Comparison of ENCODE assay signal across 23 cellular contexts in the genomic region with DNA sequence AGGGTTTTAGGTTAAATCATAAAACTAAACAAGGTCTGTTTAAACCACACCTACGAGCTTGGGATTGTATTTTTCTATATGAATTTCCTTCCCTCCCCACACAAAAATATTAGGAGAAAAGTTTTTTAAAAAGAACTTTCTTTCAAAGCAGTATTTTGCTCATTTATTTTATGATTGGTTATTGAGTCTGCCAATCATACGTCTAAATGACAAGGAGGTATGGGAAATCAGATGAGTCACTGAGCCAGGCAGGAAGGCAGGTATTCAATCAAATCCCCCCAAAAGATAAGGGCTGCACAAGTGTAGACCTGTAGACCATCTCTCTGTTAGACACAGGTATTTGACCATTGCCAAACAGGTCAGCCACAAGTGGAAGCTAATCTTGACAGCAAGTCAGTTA.
"Had no signal": no experiment of that assay in that cellular context is flagged by ENCODE, and none has a peak within 500 bp of the region (broad histone marks: within the 10 kb centered on the region; RNA-seq: fewer than 3 reads in every experiment).

No MANE protein-coding gene starts in this region.

- H3K4me1 Mint-ChIP-seq: activated naive CD4-positive, alpha-beta T cell treated with anti-CD3 and anti-CD28 coated beads, Interleukin-2, amount 10 ng/mL, durations not matched to agents 7 days and 5 days had no signal

- H3K9me3 ChIP-seq: colonic mucosa, gastrocnemius medialis, heart left ventricle, sigmoid colon, testis had no signal

- H3K4me3 ChIP-seq: colonic mucosa, gastrocnemius medialis, spleen, testis had no signal

- H3K27me3 Mint-ChIP-seq: brain; stimulated activated memory B cell treated with anti-CD40 and anti-IgM and Interleukin-4, amounts not matched to agents 10 μg/mL and 1 μg/mL and 100 μg/mL, for 72 hours had no signal

- H3K9me3 Mint-ChIP-seq: activated naive CD4-positive, alpha-beta T cell treated with anti-CD3 and anti-CD28 coated beads, Interleukin-2, amount 10 ng/mL, durations not matched to agents 7 days and 5 days; activated naive CD8-positive, alpha-beta T cell treated with anti-CD3 and anti-CD28 coated beads, Interleukin-2, amount 50 U/mL, for 24 hours; brain; central memory CD8-positive, alpha-beta T cell; memory B cell; naive thymus-derived CD4-positive, alpha-beta T cell had no signal

- H3K4me1 ChIP-seq: colonic mucosa, gastrocnemius medialis, parathyroid adenoma had no signal

- H3K27ac ChIP-seq: colonic mucosa, gastrocnemius medialis, heart left ventricle, parathyroid adenoma, spleen, testis had no signal

- H3K27me3 ChIP-seq: colonic mucosa, gastrocnemius medialis, heart left ventricle, sigmoid colon, spleen, testis had no signal

- H3K27ac Mint-ChIP-seq: activated naive CD4-positive, alpha-beta T cell treated with anti-CD3 and anti-CD28 coated beads, Interleukin-2, amount 10 ng/mL, durations not matched to agents 7 days and 5 days; activated naive CD8-positive, alpha-beta T cell treated with anti-CD3 and anti-CD28 coated beads, Interleukin-2, amount 50 U/mL, for 24 hours; memory B cell; naive thymus-derived CD4-positive, alpha-beta T cell; stimulated activated memory B cell treated with anti-CD40 and anti-IgM and Interleukin-4, amounts not matched to agents 10 μg/mL and 1 μg/mL and 100 μg/mL, for 72 hours had no signal

- DNase-seq: activated CD4-positive, alpha-beta T cell treated with anti-CD3 and anti-CD28 coated beads for 1 hour; activated CD8-positive, alpha-beta memory T cell treated with anti-CD3 and anti-CD28 coated beads for 24 hours; activated CD8-positive, alpha-beta memory T cell treated with anti-CD3 and anti-CD28 coated beads, Interleukin-2, amount 50 U/mL, for 48 hours; activated effector memory CD4-positive, alpha-beta T cell treated with Interleukin-2 at 50 U/mL for 16 hours; activated naive CD4-positive, alpha-beta T cell treated with anti-CD3 and anti-CD28 coated beads, Interleukin-2, amount 10 ng/mL, durations not matched to agents 7 days and 5 days; activated naive CD8-positive, alpha-beta T cell treated with anti-CD3 and anti-CD28 coated beads, Interleukin-2, amount 50 U/mL, for 24 hours; activated T-cell treated with anti-CD3 and anti-CD28 coated beads, Interleukin-2, amount 50 U/mL, for 48 hours; anterior cingulate cortex; colonic mucosa; gastrocnemius medialis; heart left ventricle; naive thymus-derived CD4-positive, alpha-beta T cell; sigmoid colon; spleen; stimulated activated CD4-positive, alpha-beta T cell treated with anti-CD3 and anti-CD28 coated beads, Interleukin-4, amount 100 ng/mL, for 4 hours; T-helper 2 cell; testis had no signal

- H3K36me3 ChIP-seq: colonic mucosa, gastrocnemius medialis, heart left ventricle, sigmoid colon, spleen had no signal

- H3K36me3 Mint-ChIP-seq: activated naive CD4-positive, alpha-beta T cell treated with anti-CD3 and anti-CD28 coated beads, Interleukin-2, amount 10 ng/mL, durations not matched to agents 7 days and 5 days; brain; memory B cell; naive thymus-derived CD4-positive, alpha-beta T cell; stimulated activated memory B cell treated with anti-CD40 and anti-IgM and Interleukin-4, amounts not matched to agents 10 μg/mL and 1 μg/mL and 100 μg/mL, for 72 hours had no signal

- ATAC-seq: activated naive CD8-positive, alpha-beta T cell treated with anti-CD3 and anti-CD28 coated beads, Interleukin-2, amount 50 U/mL, for 24 hours; esophagus mucosa; gastrocnemius medialis; naive thymus-derived CD4-positive, alpha-beta T cell had no signal

- H3K4me3 Mint-ChIP-seq: activated naive CD4-positive, alpha-beta T cell treated with anti-CD3 and anti-CD28 coated beads, Interleukin-2, amount 10 ng/mL, durations not matched to agents 7 days and 5 days; activated naive CD8-positive, alpha-beta T cell treated with anti-CD3 and anti-CD28 coated beads, Interleukin-2, amount 50 U/mL, for 24 hours; central memory CD8-positive, alpha-beta T cell; naive thymus-derived CD4-positive, alpha-beta T cell had no signal
